Comparison of ENCODE assay signal across 1 cellular context in the genomic region with DNA sequence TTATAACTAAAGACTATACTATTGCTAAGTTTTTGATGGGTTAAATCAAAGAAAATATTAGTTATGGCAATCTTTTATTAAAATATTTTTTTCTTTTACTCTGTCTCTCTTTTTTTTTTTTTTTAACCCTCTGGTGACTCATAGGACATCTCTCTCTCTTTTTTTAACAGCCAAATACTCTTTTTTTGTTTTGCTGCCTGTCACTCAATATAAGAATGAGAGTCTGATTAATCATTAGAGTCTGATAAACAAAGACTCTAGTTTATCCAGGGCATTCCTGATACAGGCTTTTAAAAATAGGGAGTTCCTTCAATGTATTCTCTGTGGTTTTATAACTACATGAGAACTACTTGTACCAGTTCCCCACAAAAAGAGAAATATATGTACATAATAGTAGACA.
TF ChIP-seq lines count a peak whose summit lies in the region.

No MANE protein-coding gene starts in this region.

TF ChIP-seq in GM23338, 12 proteins besides CTCF, POLR2A, EP300 and RAD21:
- TF ChIP-seq, protein P1, sequence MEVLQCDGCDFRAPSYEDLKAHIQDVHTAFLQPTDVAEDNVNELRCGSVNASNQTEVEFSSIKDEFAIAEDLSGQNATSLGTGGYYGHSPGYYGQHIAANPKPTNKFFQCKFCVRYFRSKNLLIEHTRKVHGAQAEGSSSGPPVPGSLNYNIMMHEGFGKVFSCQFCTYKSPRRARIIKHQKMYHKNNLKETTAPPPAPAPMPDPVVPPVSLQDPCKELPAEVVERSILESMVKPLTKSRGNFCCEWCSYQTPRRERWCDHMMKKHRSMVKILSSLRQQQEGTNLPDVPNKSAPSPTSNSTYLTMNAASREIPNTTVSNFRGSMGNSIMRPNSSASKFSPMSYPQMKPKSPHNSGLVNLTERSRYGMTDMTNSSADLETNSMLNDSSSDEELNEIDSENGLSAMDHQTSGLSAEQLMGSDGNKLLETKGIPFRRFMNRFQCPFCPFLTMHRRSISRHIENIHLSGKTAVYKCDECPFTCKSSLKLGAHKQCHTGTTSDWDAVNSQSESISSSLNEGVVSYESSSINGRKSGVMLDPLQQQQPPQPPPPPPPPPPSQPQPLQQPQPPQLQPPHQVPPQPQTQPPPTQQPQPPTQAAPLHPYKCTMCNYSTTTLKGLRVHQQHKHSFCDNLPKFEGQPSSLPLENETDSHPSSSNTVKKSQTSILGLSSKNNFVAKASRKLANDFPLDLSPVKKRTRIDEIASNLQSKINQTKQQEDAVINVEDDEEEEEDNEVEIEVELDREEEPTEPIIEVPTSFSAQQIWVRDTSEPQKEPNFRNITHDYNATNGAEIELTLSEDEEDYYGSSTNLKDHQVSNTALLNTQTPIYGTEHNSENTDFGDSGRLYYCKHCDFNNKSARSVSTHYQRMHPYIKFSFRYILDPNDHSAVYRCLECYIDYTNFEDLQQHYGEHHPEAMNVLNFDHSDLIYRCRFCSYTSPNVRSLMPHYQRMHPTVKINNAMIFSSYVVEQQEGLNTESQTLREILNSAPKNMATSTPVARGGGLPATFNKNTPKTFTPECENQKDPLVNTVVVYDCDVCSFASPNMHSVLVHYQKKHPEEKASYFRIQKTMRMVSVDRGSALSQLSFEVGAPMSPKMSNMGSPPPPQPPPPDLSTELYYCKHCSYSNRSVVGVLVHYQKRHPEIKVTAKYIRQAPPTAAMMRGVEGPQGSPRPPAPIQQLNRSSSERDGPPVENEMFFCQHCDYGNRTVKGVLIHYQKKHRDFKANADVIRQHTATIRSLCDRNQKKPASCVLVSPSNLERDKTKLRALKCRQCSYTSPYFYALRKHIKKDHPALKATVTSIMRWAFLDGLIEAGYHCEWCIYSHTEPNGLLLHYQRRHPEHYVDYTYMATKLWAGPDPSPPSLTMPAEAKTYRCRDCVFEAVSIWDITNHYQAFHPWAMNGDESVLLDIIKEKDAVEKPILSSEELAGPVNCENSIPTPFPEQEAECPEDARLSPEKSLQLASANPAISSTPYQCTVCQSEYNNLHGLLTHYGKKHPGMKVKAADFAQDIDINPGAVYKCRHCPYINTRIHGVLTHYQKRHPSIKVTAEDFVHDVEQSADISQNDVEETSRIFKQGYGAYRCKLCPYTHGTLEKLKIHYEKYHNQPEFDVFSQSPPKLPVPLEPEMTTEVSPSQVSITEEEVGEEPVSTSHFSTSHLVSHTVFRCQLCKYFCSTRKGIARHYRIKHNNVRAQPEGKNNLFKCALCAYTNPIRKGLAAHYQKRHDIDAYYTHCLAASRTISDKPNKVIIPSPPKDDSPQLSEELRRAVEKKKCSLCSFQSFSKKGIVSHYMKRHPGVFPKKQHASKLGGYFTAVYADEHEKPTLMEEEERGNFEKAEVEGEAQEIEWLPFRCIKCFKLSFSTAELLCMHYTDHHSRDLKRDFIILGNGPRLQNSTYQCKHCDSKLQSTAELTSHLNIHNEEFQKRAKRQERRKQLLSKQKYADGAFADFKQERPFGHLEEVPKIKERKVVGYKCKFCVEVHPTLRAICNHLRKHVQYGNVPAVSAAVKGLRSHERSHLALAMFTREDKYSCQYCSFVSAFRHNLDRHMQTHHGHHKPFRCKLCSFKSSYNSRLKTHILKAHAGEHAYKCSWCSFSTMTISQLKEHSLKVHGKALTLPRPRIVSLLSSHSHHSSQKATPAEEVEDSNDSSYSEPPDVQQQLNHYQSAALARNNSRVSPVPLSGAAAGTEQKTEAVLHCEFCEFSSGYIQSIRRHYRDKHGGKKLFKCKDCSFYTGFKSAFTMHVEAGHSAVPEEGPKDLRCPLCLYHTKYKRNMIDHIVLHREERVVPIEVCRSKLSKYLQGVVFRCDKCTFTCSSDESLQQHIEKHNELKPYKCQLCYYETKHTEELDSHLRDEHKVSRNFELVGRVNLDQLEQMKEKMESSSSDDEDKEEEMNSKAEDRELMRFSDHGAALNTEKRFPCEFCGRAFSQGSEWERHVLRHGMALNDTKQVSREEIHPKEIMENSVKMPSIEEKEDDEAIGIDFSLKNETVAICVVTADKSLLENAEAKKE (CRISPR knock-in tag; IDR thresholded peaks at IDR 0.05): no peak
- TF ChIP-seq CREB1 (CRISPR knock-in tag; IDR thresholded peaks at IDR 0.05; ENCODE audit: low read depth) (no peak), JUNB (IDR thresholded peaks at IDR 0.05; ENCODE audit: unreplicated experiment) (no peak), EZH2phosphoT487 (IDR thresholded peaks at IDR 0.05; ENCODE audit: unreplicated experiment) (no peak), NANOG (IDR thresholded peaks at IDR 0.05; ENCODE audit: borderline replicate concordance) (no peak), EZH2 (IDR thresholded peaks at IDR 0.05; ENCODE audit: low read depth, unreplicated experiment) (no peak)
- TF ChIP-seq, protein P2, sequence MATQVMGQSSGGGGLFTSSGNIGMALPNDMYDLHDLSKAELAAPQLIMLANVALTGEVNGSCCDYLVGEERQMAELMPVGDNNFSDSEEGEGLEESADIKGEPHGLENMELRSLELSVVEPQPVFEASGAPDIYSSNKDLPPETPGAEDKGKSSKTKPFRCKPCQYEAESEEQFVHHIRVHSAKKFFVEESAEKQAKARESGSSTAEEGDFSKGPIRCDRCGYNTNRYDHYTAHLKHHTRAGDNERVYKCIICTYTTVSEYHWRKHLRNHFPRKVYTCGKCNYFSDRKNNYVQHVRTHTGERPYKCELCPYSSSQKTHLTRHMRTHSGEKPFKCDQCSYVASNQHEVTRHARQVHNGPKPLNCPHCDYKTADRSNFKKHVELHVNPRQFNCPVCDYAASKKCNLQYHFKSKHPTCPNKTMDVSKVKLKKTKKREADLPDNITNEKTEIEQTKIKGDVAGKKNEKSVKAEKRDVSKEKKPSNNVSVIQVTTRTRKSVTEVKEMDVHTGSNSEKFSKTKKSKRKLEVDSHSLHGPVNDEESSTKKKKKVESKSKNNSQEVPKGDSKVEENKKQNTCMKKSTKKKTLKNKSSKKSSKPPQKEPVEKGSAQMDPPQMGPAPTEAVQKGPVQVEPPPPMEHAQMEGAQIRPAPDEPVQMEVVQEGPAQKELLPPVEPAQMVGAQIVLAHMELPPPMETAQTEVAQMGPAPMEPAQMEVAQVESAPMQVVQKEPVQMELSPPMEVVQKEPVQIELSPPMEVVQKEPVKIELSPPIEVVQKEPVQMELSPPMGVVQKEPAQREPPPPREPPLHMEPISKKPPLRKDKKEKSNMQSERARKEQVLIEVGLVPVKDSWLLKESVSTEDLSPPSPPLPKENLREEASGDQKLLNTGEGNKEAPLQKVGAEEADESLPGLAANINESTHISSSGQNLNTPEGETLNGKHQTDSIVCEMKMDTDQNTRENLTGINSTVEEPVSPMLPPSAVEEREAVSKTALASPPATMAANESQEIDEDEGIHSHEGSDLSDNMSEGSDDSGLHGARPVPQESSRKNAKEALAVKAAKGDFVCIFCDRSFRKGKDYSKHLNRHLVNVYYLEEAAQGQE (IDR thresholded peaks at IDR 0.05; ENCODE audit: unreplicated experiment): no peak
